In genomic region chr17:44095388-44095646, GRCh38 we compare ENCODE assay signal across 8 cellular contexts. TPM values are rescaled to one million over a fixed set of nuclear protein-coding genes. Genes with fewer than 3 reads are reported as not detected.
DNase-seq lines count a peak whose midpoint lies in the region; ATAC-seq and TF ChIP-seq lines count a peak whose summit lies in the region.

No MANE protein-coding gene starts in this region.

- H3K4me1 Mint-ChIP-seq in brain, result peaks cover 48% of the 10 kb centered on the region

- peak overlapping the region; percentile 40 for H3K9ac ChIP-seq in HUES6 (ENCODE audit: low read length)

- H3K36me3 ChIP-seq in HUES6 (ENCODE audit: control insufficient read depth, insufficient read depth, low read length), result peaks cover 24% of the 10 kb centered on the region
- H3K36me3 ChIP-seq in lung (ENCODE audit: control insufficient read depth in 2 of 2, insufficient read depth in 2 of 2, low read length in 2 of 2), result peaks cover 10 to 29% of the 10 kb centered on the region in 2 donors

- H3K36me3 Mint-ChIP-seq in brain, result peaks cover 17% of the 10 kb centered on the region

- no peak for DNase-seq in lung (ENCODE audit: low spot score)

- no peaks in the 10 kb centered on the region for H3K9me3 Mint-ChIP-seq in brain

- H3K9me3 ChIP-seq in HUES6 (ENCODE audit: control insufficient read depth, insufficient read depth, low read depth, low read length), result no peaks in the 10 kb centered on the region
- no peaks in the 10 kb centered on the region for H3K9me3 ChIP-seq in lung (ENCODE audit: control insufficient read depth in 2 of 2, insufficient read depth in 1 of 2, low read length in 1 of 2)

- H3K27me3 ChIP-seq in HUES6 (ENCODE audit: control insufficient read depth, insufficient read depth, low read length) (no peaks in the 10 kb centered on the region), lung (ENCODE audit: control insufficient read depth, insufficient read depth) (no peaks in the 10 kb centered on the region)

- peak overlapping the region; percentile 64 for H3K27ac ChIP-seq in HUES6 (ENCODE audit: low read depth, low read length)
- peak overlapping the region; percentile 39 to 90 for H3K27ac ChIP-seq in lung (ENCODE audit: low read depth in 1 of 2, low read length in 1 of 2)
- H3K27ac ChIP-seq in temporal lobe (ENCODE audit: low read depth, low read length), result peak overlapping the region; percentile 69

- peak overlapping the region; percentile 73 to 86 (median 81) for H3K4me3 Mint-ChIP-seq in brain

- ATAC-seq in lung (ENCODE audit: insufficient read depth, low FRiP score) (no peak), GM21576 (IDR thresholded peaks at IDR 0.05; ENCODE audit: unreplicated experiment) (no peak), HG03469 (IDR thresholded peaks at IDR 0.05; ENCODE audit: unreplicated experiment) (no peak), GM18907 (IDR thresholded peaks at IDR 0.05; ENCODE audit: unreplicated experiment) (no peak), HG03159 (IDR thresholded peaks at IDR 0.05; ENCODE audit: unreplicated experiment) (no peak)

- WGBS in lung, 2 donors, result 0 to 14% methylated on average over 2 of the region's 2 CpGs

- H3K4me1 ChIP-seq in HUES6 (ENCODE audit: control insufficient read depth, insufficient read depth, low read length) (peaks cover 33% of the 10 kb centered on the region), lung (ENCODE audit: control insufficient read depth in 2 of 2, insufficient read depth in 2 of 2, low read length in 2 of 2) (peaks cover 10 to 23% of the 10 kb centered on the region in 2 donors)

- TF ChIP-seq CTCF in brain (conservative IDR thresholded peaks at IDR 0.05) (no peak), lung (IDR thresholded peaks at IDR 0.05; ENCODE audit: control extremely low read depth, extremely low read depth) (no peak)

- H3K27ac Mint-ChIP-seq in brain, result peak overlapping the region; percentile 95 to 99 (median 97)

- H3K27me3 Mint-ChIP-seq in brain, result no peaks in the 10 kb centered on the region

- H3K4me3 ChIP-seq in HUES6 (ENCODE audit: low read depth, low read length), result peak overlapping the region; percentile 55
- no peak overlapping the region for H3K4me3 ChIP-seq in lung

RNA-seq across cellular contexts. Expression of gene G6PC3, which starts 24.8 kb away (rescaled TPM):
- polyA plus RNA-seq in brain (ENCODE audit: insufficient read depth, low read depth, low replicate concordance), result 187 TPM
- total RNA-seq in lung, result 10 to 100 TPM; 21.2 to 74.6 TPM
- polyA plus RNA-seq in lung, result 10 to 100 TPM; 84.8 to 87.4 TPM
- total RNA-seq in temporal lobe, result 11.3 TPM

RNA-seq across cellular contexts. Expression of gene HDAC5, which starts 28.1 kb away (rescaled TPM):
- polyA plus RNA-seq in brain (ENCODE audit: insufficient read depth, low read depth, low replicate concordance), result 123 TPM
- total RNA-seq in lung, result 10 to 100 TPM; 33.8 to 77.4 TPM
- 10 to 100 TPM; 29.6 to 39.0 TPM for polyA plus RNA-seq in lung
- total RNA-seq in temporal lobe, result 60.2 TPM

RNA-seq across cellular contexts. Expression of gene LSM12, which starts 28.8 kb away (rescaled TPM):
- 45.1 TPM for polyA plus RNA-seq in brain (ENCODE audit: insufficient read depth, low read depth, low replicate concordance)
- total RNA-seq in lung, result 10 to 100 TPM; 14.8 to 45.3 TPM
- polyA plus RNA-seq in lung, result 10 to 100 TPM; 25.8 to 54.6 TPM
- total RNA-seq in temporal lobe, result 11.6 TPM

RNA-seq across cellular contexts. Expression of gene HROB, which starts 46.4 kb away (rescaled TPM):
- polyA plus RNA-seq in brain (ENCODE audit: insufficient read depth, low read depth, low replicate concordance) (3.9 TPM), lung (under 1 TPM; 0.61 to 0.87 TPM)
- total RNA-seq in lung (1 to 10 TPM in 1 of 2 donors, under 1 TPM in 1; 0.88 to 1.3 TPM), temporal lobe (0.74 TPM)
